In genomic region chr9:113056191-113057106, GRCh38 we compare ENCODE assay signal across 1 cellular context.
A peak's percentile ranks its signal among the peaks of the same experiment; 100 is the strongest.
TF ChIP-seq lines count a peak whose summit lies in the region.

Gene ZFP37 (minus strand): TSS chr9:113056724. CDS start chr9:113056688, 36 bp downstream.

TF ChIP-seq in K562, 482 proteins besides CTCF, POLR2A, EP300 and RAD21 (continued from another document and continues in another):
- no peak for TF ChIP-seq E2F6 (IDR thresholded peaks at IDR 0.05; ENCODE audit: borderline replicate concordance in 1 of 2, extremely low read depth in 1 of 2, insufficient read depth in 1 of 2, insufficient read length in 1 of 2, low read depth in 1 of 2, low read length in 1 of 2, poor library complexity in 1 of 2, severe bottlenecking in 1 of 2)
- TF ChIP-seq LCOR (CRISPR knock-in tag; IDR thresholded peaks at IDR 0.05): no peak
- no peak for TF ChIP-seq ZNF263 (CRISPR knock-in tag; IDR thresholded peaks at IDR 0.05; ENCODE audit: borderline replicate concordance)
- TF ChIP-seq, protein P1, sequence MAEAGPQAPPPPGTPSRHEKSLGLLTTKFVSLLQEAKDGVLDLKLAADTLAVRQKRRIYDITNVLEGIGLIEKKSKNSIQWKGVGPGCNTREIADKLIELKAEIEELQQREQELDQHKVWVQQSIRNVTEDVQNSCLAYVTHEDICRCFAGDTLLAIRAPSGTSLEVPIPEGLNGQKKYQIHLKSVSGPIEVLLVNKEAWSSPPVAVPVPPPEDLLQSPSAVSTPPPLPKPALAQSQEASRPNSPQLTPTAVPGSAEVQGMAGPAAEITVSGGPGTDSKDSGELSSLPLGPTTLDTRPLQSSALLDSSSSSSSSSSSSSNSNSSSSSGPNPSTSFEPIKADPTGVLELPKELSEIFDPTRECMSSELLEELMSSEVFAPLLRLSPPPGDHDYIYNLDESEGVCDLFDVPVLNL (CRISPR knock-in tag; IDR thresholded peaks at IDR 0.05; ENCODE audit: low read depth): no peak
- TF ChIP-seq PRDM10 (IDR thresholded peaks at IDR 0.05; ENCODE audit: partially characterized antibody): no peak
- TF ChIP-seq CBFA2T2 (conservative IDR thresholded peaks at IDR 0.05): no peak
- no peak for TF ChIP-seq HMG20A (CRISPR knock-in tag; conservative IDR thresholded peaks at IDR 0.05)
- no peak for TF ChIP-seq CHD7 (IDR thresholded peaks at IDR 0.05; ENCODE audit: low read depth, low read length)
- TF ChIP-seq, protein P2, sequence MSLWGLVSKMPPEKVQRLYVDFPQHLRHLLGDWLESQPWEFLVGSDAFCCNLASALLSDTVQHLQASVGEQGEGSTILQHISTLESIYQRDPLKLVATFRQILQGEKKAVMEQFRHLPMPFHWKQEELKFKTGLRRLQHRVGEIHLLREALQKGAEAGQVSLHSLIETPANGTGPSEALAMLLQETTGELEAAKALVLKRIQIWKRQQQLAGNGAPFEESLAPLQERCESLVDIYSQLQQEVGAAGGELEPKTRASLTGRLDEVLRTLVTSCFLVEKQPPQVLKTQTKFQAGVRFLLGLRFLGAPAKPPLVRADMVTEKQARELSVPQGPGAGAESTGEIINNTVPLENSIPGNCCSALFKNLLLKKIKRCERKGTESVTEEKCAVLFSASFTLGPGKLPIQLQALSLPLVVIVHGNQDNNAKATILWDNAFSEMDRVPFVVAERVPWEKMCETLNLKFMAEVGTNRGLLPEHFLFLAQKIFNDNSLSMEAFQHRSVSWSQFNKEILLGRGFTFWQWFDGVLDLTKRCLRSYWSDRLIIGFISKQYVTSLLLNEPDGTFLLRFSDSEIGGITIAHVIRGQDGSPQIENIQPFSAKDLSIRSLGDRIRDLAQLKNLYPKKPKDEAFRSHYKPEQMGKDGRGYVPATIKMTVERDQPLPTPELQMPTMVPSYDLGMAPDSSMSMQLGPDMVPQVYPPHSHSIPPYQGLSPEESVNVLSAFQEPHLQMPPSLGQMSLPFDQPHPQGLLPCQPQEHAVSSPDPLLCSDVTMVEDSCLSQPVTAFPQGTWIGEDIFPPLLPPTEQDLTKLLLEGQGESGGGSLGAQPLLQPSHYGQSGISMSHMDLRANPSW (CRISPR knock-in tag; IDR thresholded peaks at IDR 0.05): no peak
- TF ChIP-seq HDAC1 (IDR thresholded peaks at IDR 0.05): no peak
- peak; percentile 66; the same call in 1 of the 2 replicates for TF ChIP-seq ZNF143 (CRISPR knock-in tag; IDR thresholded peaks at IDR 0.05)
- no peak for TF ChIP-seq SETDB1 (IDR thresholded peaks at IDR 0.05; ENCODE audit: low read length)
- TF ChIP-seq POLR2AphosphoS2 (IDR thresholded peaks at IDR 0.05; ENCODE audit: low read length): no peak
- no peak for TF ChIP-seq DEAF1 (CRISPR knock-in tag; IDR thresholded peaks at IDR 0.05)
- TF ChIP-seq, protein P3, sequence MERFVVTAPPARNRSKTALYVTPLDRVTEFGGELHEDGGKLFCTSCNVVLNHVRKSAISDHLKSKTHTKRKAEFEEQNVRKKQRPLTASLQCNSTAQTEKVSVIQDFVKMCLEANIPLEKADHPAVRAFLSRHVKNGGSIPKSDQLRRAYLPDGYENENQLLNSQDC (CRISPR knock-in tag; IDR thresholded peaks at IDR 0.05): no peak
- no peak for TF ChIP-seq TRIM28 (IDR thresholded peaks at IDR 0.05)
- TF ChIP-seq ZNF133 (CRISPR knock-in tag; IDR thresholded peaks at IDR 0.05): no peak
- no peak for TF ChIP-seq ZNF347 (CRISPR knock-in tag; IDR thresholded peaks at IDR 0.05; ENCODE audit: low read depth)
- TF ChIP-seq KDM5B (IDR thresholded peaks at IDR 0.05; ENCODE audit: insufficient replicate concordance, low read depth, low read length): no peak
- no peak for TF ChIP-seq KLF13 (tag; IDR thresholded peaks at IDR 0.05; ENCODE audit: borderline replicate concordance, low read depth)
- TF ChIP-seq RB1 (IDR thresholded peaks at IDR 0.05; ENCODE audit: low read depth): no peak
- TF ChIP-seq MYBL2 (IDR thresholded peaks at IDR 0.05; ENCODE audit: low read depth): peak; percentile 62
- TF ChIP-seq MYBL2 (CRISPR knock-in tag; IDR thresholded peaks at IDR 0.05; ENCODE audit: borderline replicate concordance): no peak
- no peak for TF ChIP-seq POLR2H (tag; IDR thresholded peaks at IDR 0.05; ENCODE audit: low read depth)
- TF ChIP-seq ARNT (IDR thresholded peaks at IDR 0.05): no peak
- TF ChIP-seq CEBPG (CRISPR knock-in tag; IDR thresholded peaks at IDR 0.05): no peak
- no peak for TF ChIP-seq CEBPG (tag; conservative IDR thresholded peaks at IDR 0.05 in 1 of 2, IDR thresholded peaks at IDR 0.05 in 1 of 2)
- TF ChIP-seq KDM4B (IDR thresholded peaks at IDR 0.05; ENCODE audit: borderline replicate concordance in 2 of 2, low read depth in 1 of 2): no peak; a peak in 1 of 4 replicates
- peak; percentile 41 for TF ChIP-seq HNRNPLL (IDR thresholded peaks at IDR 0.05; ENCODE audit: low read depth, low read length, poor library complexity, severe bottlenecking)
- TF ChIP-seq ZNF311 (CRISPR knock-in tag; IDR thresholded peaks at IDR 0.05): no peak
- TF ChIP-seq STAG1 (CRISPR knock-in tag; IDR thresholded peaks at IDR 0.05; ENCODE audit: borderline replicate concordance): no peak
- TF ChIP-seq, protein P4, sequence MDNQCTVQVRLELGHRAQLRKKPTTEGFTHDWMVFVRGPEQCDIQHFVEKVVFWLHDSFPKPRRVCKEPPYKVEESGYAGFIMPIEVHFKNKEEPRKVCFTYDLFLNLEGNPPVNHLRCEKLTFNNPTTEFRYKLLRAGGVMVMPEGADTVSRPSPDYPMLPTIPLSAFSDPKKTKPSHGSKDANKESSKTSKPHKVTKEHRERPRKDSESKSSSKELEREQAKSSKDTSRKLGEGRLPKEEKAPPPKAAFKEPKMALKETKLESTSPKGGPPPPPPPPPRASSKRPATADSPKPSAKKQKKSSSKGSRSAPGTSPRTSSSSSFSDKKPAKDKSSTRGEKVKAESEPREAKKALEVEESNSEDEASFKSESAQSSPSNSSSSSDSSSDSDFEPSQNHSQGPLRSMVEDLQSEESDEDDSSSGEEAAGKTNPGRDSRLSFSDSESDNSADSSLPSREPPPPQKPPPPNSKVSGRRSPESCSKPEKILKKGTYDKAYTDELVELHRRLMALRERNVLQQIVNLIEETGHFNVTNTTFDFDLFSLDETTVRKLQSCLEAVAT (IDR thresholded peaks at IDR 0.05): no peak
